8 cellular contexts compared by ENCODE assay signal in the genomic region with DNA sequence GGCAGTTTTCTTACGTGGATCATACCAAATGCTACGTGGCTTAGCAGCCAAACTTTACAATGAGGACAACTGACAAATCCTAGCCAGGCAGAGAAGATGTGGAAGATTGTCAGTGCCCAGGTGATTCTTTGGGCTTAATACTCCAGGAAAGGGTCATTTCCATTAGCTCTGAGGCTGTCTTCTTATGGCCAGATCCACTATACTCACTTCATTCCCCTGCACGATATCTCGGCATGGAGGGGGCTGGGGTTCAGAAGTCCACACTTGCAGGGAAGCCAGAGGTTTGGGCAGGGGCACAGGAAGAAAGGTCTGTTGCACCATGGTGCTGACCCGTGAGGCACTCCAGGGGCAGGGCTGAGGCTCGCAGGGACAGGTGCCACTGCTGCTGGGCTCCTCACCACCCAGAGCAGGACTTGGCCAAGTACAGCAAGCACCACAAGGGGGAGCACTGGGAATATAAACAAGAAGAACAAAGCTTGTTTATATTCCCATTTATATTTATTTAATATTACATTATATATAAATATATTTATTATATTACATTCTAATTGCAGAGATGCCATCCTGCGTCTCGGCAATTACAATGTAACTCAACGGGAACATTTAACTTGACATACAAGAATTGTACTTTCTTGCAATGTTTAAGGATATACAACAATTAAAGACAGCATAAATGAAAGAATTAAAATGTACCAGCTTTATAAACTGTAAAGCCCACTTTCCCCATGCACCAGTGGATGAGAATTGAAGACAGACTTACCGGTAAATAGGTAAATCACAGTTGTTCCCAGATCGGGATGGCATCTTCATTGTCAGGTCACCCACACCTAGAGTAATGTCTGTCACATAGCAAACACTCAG. TPM values are rescaled to one million over a fixed set of nuclear protein-coding genes. Genes with fewer than 3 reads are reported as not detected.
A peak's percentile ranks its signal among the peaks of the same experiment; 100 is the strongest.
DNase-seq lines count a peak whose midpoint lies in the region; ATAC-seq, FAIRE-seq and TF ChIP-seq lines count a peak whose summit lies in the region.

No MANE protein-coding gene starts in this region.

- no peaks in the 10 kb centered on the region for H3K9me3 ChIP-seq in GM23248 (ENCODE audit: low read depth)

- DNase-seq in CD14-positive monocyte (ENCODE audit: low spot score) (peak; percentile 57), GM23248 (peak; percentile 85), NCI-H1694 (lab: John Stamatoyannopoulos, UW) (peak; percentile 32), astrocyte of the hippocampus (ENCODE audit: low read depth, low spot score) (peak; percentile 81), immature natural killer cell (peak; percentile 29 to 48 (median 44))
- DNase-seq in stimulated activated CD4-positive, alpha-beta T cell treated with anti-CD3 and anti-CD28 coated beads, Interleukin-12 subunit alpha, Interleukin-12 subunit beta, amount 100 ng/mL, for 4 hours: peak; percentile 51

- H3K79me2 ChIP-seq in GM23248 (ENCODE audit: insufficient read depth): no peaks in the 10 kb centered on the region

- no peak overlapping the region for H3K27ac ChIP-seq in GM23248

- H3K36me3 ChIP-seq in GM23248 (ENCODE audit: low read depth): no peaks in the 10 kb centered on the region

- H3K36me3 Mint-ChIP-seq in CD14-positive monocyte: no peaks in the 10 kb centered on the region
- H3K36me3 Mint-ChIP-seq in immature natural killer cell: no peaks in the 10 kb centered on the region

- H3K4me1 ChIP-seq in GM23248 (ENCODE audit: insufficient read depth): peaks cover 3% of the 10 kb centered on the region; the same call in 1 of the 2 replicates

- H2AFZ ChIP-seq in GM23248: no peak overlapping the region

- no peaks in the 10 kb centered on the region for H4K20me1 ChIP-seq in GM23248 (ENCODE audit: insufficient read depth)

- H3K4me2 ChIP-seq in GM23248 (ENCODE audit: unreplicated experiment): no peak overlapping the region

- WGBS in GM23248 (ENCODE audit: low coverage in 1 of 2, low lambda C conversion rate in 2 of 2, missing lambda C conversion rate in 2 of 2), 2 experiments: 58 to 60% methylated on average over 11 of the region's 11 CpGs

- H3K27me3 ChIP-seq in GM23248 (replicated peaks; ENCODE audit: insufficient read depth): no peaks in the 10 kb centered on the region

- no peaks in the 10 kb centered on the region for H3K4me1 Mint-ChIP-seq in CD14-positive monocyte
- H3K4me1 Mint-ChIP-seq in immature natural killer cell: peaks cover 0 to 1% of the 10 kb centered on the region in 2 donors

- in situ Hi-C loops in GM23248 (cut with MboI): no loop called here

- H3K9me2 ChIP-seq in GM23248 (ENCODE audit: insufficient read depth): no peaks in the 10 kb centered on the region

- no peak for ATAC-seq in HG03139 (IDR thresholded peaks at IDR 0.05; ENCODE audit: unreplicated experiment)

- peak overlapping the region in 1 of 7 donors; percentile 23 for H3K27ac Mint-ChIP-seq in CD14-positive monocyte
- no peak overlapping the region for H3K27ac Mint-ChIP-seq in immature natural killer cell

- H3K9me3 Mint-ChIP-seq in CD14-positive monocyte: no peaks in the 10 kb centered on the region
- H3K9me3 Mint-ChIP-seq in immature natural killer cell: no peaks in the 10 kb centered on the region

- H3K27me3 Mint-ChIP-seq in CD14-positive monocyte (ENCODE audit: low read depth in 3 of 3) (peaks cover 9 to 24% (median 13%) of the 10 kb centered on the region in 3 donors), immature natural killer cell (ENCODE audit: low read depth in 3 of 3) (peaks cover 4 to 6% (median 4%) of the 10 kb centered on the region in 3 donors)

- no peak overlapping the region for H3K9ac ChIP-seq in GM23248

- peaks cover 6% of the 10 kb centered on the region; the same call in 1 of the 2 replicates for H3F3A ChIP-seq in GM23248 (ENCODE audit: insufficient read depth)

- intact Hi-C loops in CD14-positive monocyte (cut with micrococcal nuclease): no loop called here

- H3K4me3 Mint-ChIP-seq in CD14-positive monocyte (no peak overlapping the region), immature natural killer cell (no peak overlapping the region)

- H3K4me3 ChIP-seq in GM23248: no peak overlapping the region

- TF ChIP-seq CTCF in CD14-positive monocyte (IDR thresholded peaks at IDR 0.05): peak; percentile 88

- FAIRE-seq in TTC549 (lab: Jason Lieb, UNC): peak; percentile 61

RNA-seq across cellular contexts. Expression of a gene that starts 27.2 kb away (rescaled TPM):
- not detected for polyA plus RNA-seq in CD14-positive monocyte
- total RNA-seq in GM23248 (2014; rRNA removed; shearing (Covaris generic)): not detected in 2 replicates
- polyA plus RNA-seq in GM23248 (2016; fragmentation: Nextera tagmentation; extraction: Ambion mirVana): not detected in 2 replicates
- polyA plus RNA-seq in immature natural killer cell: under 1 TPM in 1 of 3 donors, not detected in 2; 0.24 TPM

RNA-seq across cellular contexts. Expression of a gene that starts 33.5 kb away (rescaled TPM):
- polyA plus RNA-seq in CD14-positive monocyte (not detected), GM23248 (2016; fragmentation: Nextera tagmentation; extraction: Ambion mirVana) (71.5 and 72.8 TPM in 2 replicates), immature natural killer cell (10 to 100 TPM; 12.6 to 16.9 (median 14.5) TPM)
- total RNA-seq in GM23248 (2014; rRNA removed; shearing (Covaris generic)): 16.8 and 17.7 TPM in 2 replicates

RNA-seq across cellular contexts. Expression of a gene that starts 43.8 kb away (rescaled TPM):
- polyA plus RNA-seq in CD14-positive monocyte: not detected
- not detected in 2 replicates for total RNA-seq in GM23248 (2014; rRNA removed; shearing (Covaris generic))
- not detected in 2 replicates for polyA plus RNA-seq in GM23248 (2016; fragmentation: Nextera tagmentation; extraction: Ambion mirVana)
- not detected for polyA plus RNA-seq in immature natural killer cell

Comparison
In these comparisons a context has a peak if more than half of its experiments do, and no peak if none do; other contexts are left out.
1. DNase-seq: peak in every context shown above with its lines; median percentile 85 in GM23248; 81 in astrocyte of the hippocampus; 57 in CD14-positive monocyte; 51 in stimulated activated CD4-positive, alpha-beta T cell treated with anti-CD3 and anti-CD28 coated beads, Interleukin-12 subunit alpha, Interleukin-12 subunit beta, amount 100 ng/mL, for 4 hours; 44 in immature natural killer cell; 32 in NCI-H1694.
2. RNA of a gene that starts 33.5 kb away (polyA plus RNA-seq): 71.5 to 72.8 TPM in GM23248 and 12.6 to 16.9 TPM in immature natural killer cell; not detected in CD14-positive monocyte; every median in the first group is over 10 times any median in the second.